26 cellular contexts compared by ENCODE assay signal in the genomic region with DNA sequence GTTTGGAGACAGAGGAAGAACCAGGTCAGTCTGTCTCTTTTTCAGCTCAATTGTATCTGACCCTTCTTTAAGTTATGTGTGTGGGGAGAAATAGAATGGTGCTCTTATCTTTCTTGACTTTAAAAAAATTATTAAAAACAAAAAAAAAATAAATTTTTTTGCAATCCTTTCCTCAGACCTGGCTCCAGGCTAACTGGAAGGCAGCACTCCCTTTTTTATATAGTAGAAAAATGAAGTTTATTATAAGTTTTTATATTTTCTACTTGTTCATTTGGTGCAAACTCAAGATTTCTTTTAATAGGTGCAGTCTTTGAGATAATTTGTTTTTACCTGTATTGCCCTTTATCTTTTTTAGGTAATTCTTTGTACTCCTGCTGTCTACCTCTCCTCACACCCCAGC.
"Had no signal": no experiment of that assay in that cellular context is flagged by ENCODE, and none has a peak within 500 bp of the region (broad histone marks: within the 10 kb centered on the region; RNA-seq: fewer than 3 reads in every experiment).

No MANE protein-coding gene starts in this region.

- H3K4me1 ChIP-seq: lower lobe of right lung, prostate gland, sigmoid colon, suprapubic skin, transverse colon, upper lobe of right lung, uterus had no signal

- H3K4me3 Mint-ChIP-seq: immature natural killer cell; mesothelial cell of epicardium; naive B cell; natural killer cell treated with Interleukin-12 subunit alpha and Interleukin-12 subunit beta and Interleukin-15 and Interleukin-18, amount 100 ng/mL, for 72 hours; neural crest cell; stimulated activated effector memory CD8-positive, alpha-beta T cell treated with anti-CD3 and anti-CD28 coated beads, Interleukin-12 subunit alpha, Interleukin-12 subunit beta, amount 100 ng/mL, for 72 hours had no signal

- DNase-seq: cortex of kidney; dorsolateral prefrontal cortex; effector CD4-positive, alpha-beta T cell; hypothalamus; immature natural killer cell; islet precursor cell; kidney glomerular epithelial cell; left colon; left ventricle myocardium superior; lower lobe of right lung; mucosa of descending colon; naive B cell; sigmoid colon; stimulated activated CD4-positive, alpha-beta T cell treated with anti-CD3 and anti-CD28 coated beads, Interleukin-2, amount 100 ng/mL, for 24 hours; stimulated activated CD4-positive, alpha-beta T cell treated with anti-CD3 and anti-CD28 coated beads, Interleukin-4, amount 100 ng/mL, for 24 hours; stimulated activated naive CD8-positive, alpha-beta T cell treated with anti-CD3 and anti-CD28 coated beads, Interleukin-15, Interleukin-2, amounts not matched to agents 100 U/mL and 50 U/mL, for 24 hours; transverse colon; upper lobe of right lung; uterus had no signal

- H3K4me1 Mint-ChIP-seq: immature natural killer cell; stimulated activated effector memory CD8-positive, alpha-beta T cell treated with anti-CD3 and anti-CD28 coated beads, Interleukin-12 subunit alpha, Interleukin-12 subunit beta, amount 100 ng/mL, for 72 hours had no signal

- H3K9me3 ChIP-seq: lower lobe of right lung, mucosa of descending colon, prostate gland, right atrium auricular region, sigmoid colon, suprapubic skin, transverse colon, upper lobe of right lung, uterus had no signal

- H3K36me3 ChIP-seq: uterus had no signal

- H3K9me3 Mint-ChIP-seq: mesothelial cell of epicardium; naive B cell; natural killer cell treated with Interleukin-12 subunit alpha and Interleukin-12 subunit beta and Interleukin-15 and Interleukin-18, amount 100 ng/mL, for 72 hours; neural crest cell; stimulated activated effector memory CD8-positive, alpha-beta T cell treated with anti-CD3 and anti-CD28 coated beads, Interleukin-12 subunit alpha, Interleukin-12 subunit beta, amount 100 ng/mL, for 72 hours had no signal

- ATAC-seq: left colon; left ventricle myocardium superior; lower lobe of right lung; mucosa of descending colon; natural killer cell treated with Interleukin-12 subunit alpha and Interleukin-12 subunit beta and Interleukin-15 and Interleukin-18, amount 100 ng/mL, for 72 hours; stimulated activated effector memory CD8-positive, alpha-beta T cell treated with anti-CD3 and anti-CD28 coated beads, Interleukin-12 subunit alpha, Interleukin-12 subunit beta, amount 100 ng/mL, for 72 hours; stimulated activated naive CD8-positive, alpha-beta T cell treated with anti-CD3 and anti-CD28 coated beads, Interleukin-15, Interleukin-2, amounts not matched to agents 100 U/mL and 50 U/mL, for 24 hours; upper lobe of right lung had no signal

- H3K4me3 ChIP-seq: dorsolateral prefrontal cortex, lower lobe of right lung, mucosa of descending colon, prostate gland, right atrium auricular region, sigmoid colon, suprapubic skin, transverse colon, upper lobe of right lung, uterus had no signal

- H3K27me3 ChIP-seq: dorsolateral prefrontal cortex, right atrium auricular region, sigmoid colon, suprapubic skin, transverse colon, upper lobe of right lung, uterus had no signal

- H3K27me3 Mint-ChIP-seq: naive B cell; natural killer cell treated with Interleukin-12 subunit alpha and Interleukin-12 subunit beta and Interleukin-15 and Interleukin-18, amount 100 ng/mL, for 72 hours had no signal

- H3K27ac Mint-ChIP-seq: mesothelial cell of epicardium had no signal

- H3K27ac ChIP-seq: dorsolateral prefrontal cortex, lower lobe of right lung, prostate gland, right atrium auricular region, sigmoid colon, suprapubic skin, transverse colon, upper lobe of right lung, uterus had no signal
